Comparison of ENCODE assay signal across 22 cellular contexts in genomic region chr15:71215126-71215894, GRCh38.
"Had no signal": no experiment of that assay in that cellular context is flagged by ENCODE, and none has a peak within 500 bp of the region (broad histone marks: within the 10 kb centered on the region; RNA-seq: fewer than 3 reads in every experiment).

No MANE protein-coding gene starts in this region.

- H3K27ac Mint-ChIP-seq: activated CD4-positive, alpha-beta memory T cell treated with anti-CD3 and anti-CD28 coated beads for 36 hours; activated T-cell treated with anti-CD3 and anti-CD28 coated beads, Interleukin-2, amount 50 U/mL, for 24 hours; dendritic cell treated with granulocyte-macrophage colony-stimulating factor and Interleukin-4, amounts not matched to agents 40 ng/mL and 50 ng/mL, for 4 days; memory B cell; naive thymus-derived CD8-positive, alpha-beta T cell had no signal

- H3K4me3 Mint-ChIP-seq: activated CD4-positive, alpha-beta memory T cell treated with anti-CD3 and anti-CD28 coated beads for 36 hours; activated T-cell treated with anti-CD3 and anti-CD28 coated beads, Interleukin-2, amount 50 U/mL, for 24 hours; dendritic cell treated with granulocyte-macrophage colony-stimulating factor and Interleukin-4, amounts not matched to agents 40 ng/mL and 50 ng/mL, for 4 days; memory B cell; naive thymus-derived CD8-positive, alpha-beta T cell had no signal

- H3K36me3 Mint-ChIP-seq: activated CD4-positive, alpha-beta memory T cell treated with anti-CD3 and anti-CD28 coated beads for 36 hours; memory B cell; naive thymus-derived CD8-positive, alpha-beta T cell had no signal

- H3K27ac ChIP-seq: brain microvascular endothelial cell, ovary, psoas muscle, right atrium auricular region, testis, transverse colon had no signal

- H3K9me3 ChIP-seq: esophagus squamous epithelium, ovary, psoas muscle, right atrium auricular region, testis, transverse colon had no signal

- H3K36me3 ChIP-seq: esophagus squamous epithelium, ovary, right atrium auricular region, transverse colon had no signal

- H3K9me3 Mint-ChIP-seq: activated CD4-positive, alpha-beta memory T cell treated with anti-CD3 and anti-CD28 coated beads for 36 hours; activated T-cell treated with anti-CD3 and anti-CD28 coated beads, Interleukin-2, amount 50 U/mL, for 24 hours; memory B cell had no signal

- H3K4me1 Mint-ChIP-seq: memory B cell had no signal

- ATAC-seq: activated CD4-positive, CD25-positive, alpha-beta regulatory T cell treated with anti-CD3 and anti-CD28 coated beads, Interleukin-2, amount 50 U/mL, for 24 hours; naive thymus-derived CD8-positive, alpha-beta T cell; psoas muscle had no signal

- H3K4me1 ChIP-seq: psoas muscle had no signal

- DNase-seq: activated CD4-positive, alpha-beta memory T cell treated with anti-CD3 and anti-CD28 coated beads for 36 hours; activated CD4-positive, alpha-beta T cell treated with anti-CD3 and anti-CD28 coated beads for 48 hours; activated CD8-positive, alpha-beta memory T cell treated with anti-CD3 and anti-CD28 coated beads, Interleukin-2, amount 50 U/mL, for 4 hours; activated gamma-delta T cell treated with Interleukin-2 at 50 U/mL for 16 hours; activated naive CD4-positive, alpha-beta T cell treated with anti-CD3 and anti-CD28 coated beads, Interleukin-2, amount 50 U/mL, for 16 hours; activated T-cell treated with anti-CD3 and anti-CD28 coated beads, Interleukin-2, amount 50 U/mL, for 24 hours; amniotic stem cell; brain microvascular endothelial cell; caudate nucleus; esophagus squamous epithelium; glutamatergic neuron; left cardiac atrium; naive thymus-derived CD8-positive, alpha-beta T cell; ovary; psoas muscle; stimulated activated naive CD4-positive, alpha-beta T cell treated with Interleukin-2 at 50 U/mL for 16 hours; testis; transverse colon had no signal

- H3K4me3 ChIP-seq: esophagus squamous epithelium, ovary, psoas muscle, right atrium auricular region, transverse colon had no signal

- H3K27me3 ChIP-seq: brain microvascular endothelial cell, ovary, right atrium auricular region, testis, transverse colon had no signal
